Comparison of ENCODE assay signal across 1 cellular context in the genomic region with DNA sequence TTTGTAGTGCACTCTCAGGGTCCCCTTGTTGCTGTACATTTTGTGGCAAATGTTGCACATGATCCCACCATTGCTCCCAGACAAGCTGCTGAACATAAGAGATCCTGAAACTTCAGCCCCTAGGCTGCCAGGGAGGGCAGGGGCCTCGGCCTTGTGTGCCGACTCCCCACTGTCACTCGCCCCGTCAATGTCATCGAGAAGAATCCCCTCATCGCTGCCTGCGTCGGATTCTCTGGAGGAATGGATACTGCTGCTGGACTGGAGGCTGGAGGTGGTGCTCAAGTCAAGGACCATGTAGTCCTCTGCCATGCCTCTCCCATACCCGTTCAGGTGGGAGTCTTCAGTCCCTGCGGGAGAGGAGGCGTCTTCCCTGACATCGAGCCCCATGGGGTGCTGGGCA.
TF ChIP-seq lines count a peak whose summit lies in the region.

No MANE protein-coding gene starts in this region.

TF ChIP-seq in SK-N-SH treated with all-trans-retinoic acid at 6 μM for 48 hours, 23 proteins besides CTCF, POLR2A, EP300 and RAD21:
- peak; percentile 58; the same call in 1 of the 2 replicates for TF ChIP-seq TSHZ2 (CRISPR knock-in tag; IDR thresholded peaks at IDR 0.05)
- no peak for TF ChIP-seq ZNF70 (CRISPR knock-in tag; IDR thresholded peaks at IDR 0.05)
- peak; percentile 87; the same call in 1 of the 2 replicates for TF ChIP-seq CSDC2 (CRISPR knock-in tag; IDR thresholded peaks at IDR 0.05)
- no peak for TF ChIP-seq TOX (CRISPR knock-in tag; IDR thresholded peaks at IDR 0.05; ENCODE audit: borderline replicate concordance)
- TF ChIP-seq PPARA (CRISPR knock-in tag; IDR thresholded peaks at IDR 0.05; ENCODE audit: borderline replicate concordance): no peak
